ENCODE assay signal across 1 cellular context in the genomic region with DNA sequence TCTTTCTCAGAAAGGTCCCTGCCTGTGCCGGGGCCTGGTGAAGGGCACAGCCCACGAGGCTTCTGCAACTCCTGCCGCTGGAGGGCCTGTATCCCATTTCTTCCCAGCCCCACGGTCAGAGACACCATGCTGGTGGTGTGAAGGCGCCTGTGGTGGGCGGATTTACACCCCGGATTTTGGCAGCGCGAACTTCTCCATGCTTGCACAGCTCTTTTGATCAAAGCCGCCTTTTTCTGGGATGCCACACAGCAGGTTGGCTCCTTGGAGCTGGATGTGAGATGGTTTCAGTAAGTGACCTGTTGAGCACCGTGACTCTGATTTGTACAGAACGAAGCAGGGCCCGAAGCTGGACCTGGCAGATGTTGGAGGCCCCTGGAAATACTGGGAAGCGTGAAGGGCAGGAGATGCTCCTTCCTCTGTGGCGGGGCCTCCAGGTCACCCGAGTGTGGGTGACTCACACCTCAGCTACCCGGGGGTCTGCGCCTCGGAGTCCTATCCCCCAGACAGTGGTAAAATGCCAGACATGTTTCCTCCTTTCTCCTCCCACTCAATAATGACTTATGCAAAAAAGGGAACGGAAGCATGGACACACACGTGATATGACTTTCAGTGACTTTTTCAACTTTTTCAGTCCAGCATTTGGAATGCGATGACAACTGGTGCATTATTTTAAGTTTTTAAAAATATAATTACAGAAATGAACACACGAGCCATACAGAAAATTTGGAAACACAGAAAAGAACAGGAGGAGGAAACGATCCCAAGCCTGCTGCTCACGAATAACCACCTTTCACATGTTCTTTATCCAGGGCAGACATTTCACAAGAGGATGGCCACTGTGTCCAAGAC.
TF ChIP-seq lines count a peak whose summit lies in the region.

No MANE protein-coding gene starts in this region.

TF ChIP-seq in HepG2, 621 proteins besides CTCF, POLR2A, EP300 and RAD21 (continued from another document):
- TF ChIP-seq, protein P1, sequence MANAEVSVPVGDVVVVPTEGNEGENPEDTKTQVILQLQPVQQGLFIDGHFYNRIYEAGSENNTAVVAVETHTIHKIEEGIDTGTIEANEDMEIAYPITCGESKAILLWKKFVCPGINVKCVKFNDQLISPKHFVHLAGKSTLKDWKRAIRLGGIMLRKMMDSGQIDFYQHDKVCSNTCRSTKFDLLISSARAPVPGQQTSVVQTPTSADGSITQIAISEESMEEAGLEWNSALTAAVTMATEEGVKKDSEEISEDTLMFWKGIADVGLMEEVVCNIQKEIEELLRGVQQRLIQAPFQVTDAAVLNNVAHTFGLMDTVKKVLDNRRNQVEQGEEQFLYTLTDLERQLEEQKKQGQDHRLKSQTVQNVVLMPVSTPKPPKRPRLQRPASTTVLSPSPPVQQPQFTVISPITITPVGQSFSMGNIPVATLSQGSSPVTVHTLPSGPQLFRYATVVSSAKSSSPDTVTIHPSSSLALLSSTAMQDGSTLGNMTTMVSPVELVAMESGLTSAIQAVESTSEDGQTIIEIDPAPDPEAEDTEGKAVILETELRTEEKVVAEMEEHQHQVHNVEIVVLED (CRISPR knock-in tag; IDR thresholded peaks at IDR 0.05; ENCODE audit: borderline replicate concordance): no peak
- TF ChIP-seq MAF1 (CRISPR knock-in tag; IDR thresholded peaks at IDR 0.05; ENCODE audit: borderline replicate concordance) (no peak), PRPF4 (IDR thresholded peaks at IDR 0.05; ENCODE audit: low read depth, low read length, poor library complexity, severe bottlenecking) (no peak), ZNF460 (CRISPR knock-in tag; IDR thresholded peaks at IDR 0.05; ENCODE audit: borderline replicate concordance) (no peak), SMAD1 (CRISPR knock-in tag; IDR thresholded peaks at IDR 0.05; ENCODE audit: borderline replicate concordance, low read depth) (no peak), FOXC1 (CRISPR knock-in tag; IDR thresholded peaks at IDR 0.05; ENCODE audit: borderline replicate concordance) (no peak), ZNF605 (CRISPR knock-in tag; IDR thresholded peaks at IDR 0.05) (no peak), SRSF1 (optimal IDR thresholded peaks at IDR 0.05; ENCODE audit: low read depth, low read length) (no peak), CBFB (CRISPR knock-in tag; IDR thresholded peaks at IDR 0.05) (no peak), MTA1 (CRISPR knock-in tag; IDR thresholded peaks at IDR 0.05; ENCODE audit: borderline replicate concordance) (no peak), ZMYM4 (CRISPR knock-in tag; IDR thresholded peaks at IDR 0.05) (no peak), THYN1 (CRISPR knock-in tag; IDR thresholded peaks at IDR 0.05; ENCODE audit: borderline replicate concordance, low read depth) (no peak)
- TF ChIP-seq, protein P2, sequence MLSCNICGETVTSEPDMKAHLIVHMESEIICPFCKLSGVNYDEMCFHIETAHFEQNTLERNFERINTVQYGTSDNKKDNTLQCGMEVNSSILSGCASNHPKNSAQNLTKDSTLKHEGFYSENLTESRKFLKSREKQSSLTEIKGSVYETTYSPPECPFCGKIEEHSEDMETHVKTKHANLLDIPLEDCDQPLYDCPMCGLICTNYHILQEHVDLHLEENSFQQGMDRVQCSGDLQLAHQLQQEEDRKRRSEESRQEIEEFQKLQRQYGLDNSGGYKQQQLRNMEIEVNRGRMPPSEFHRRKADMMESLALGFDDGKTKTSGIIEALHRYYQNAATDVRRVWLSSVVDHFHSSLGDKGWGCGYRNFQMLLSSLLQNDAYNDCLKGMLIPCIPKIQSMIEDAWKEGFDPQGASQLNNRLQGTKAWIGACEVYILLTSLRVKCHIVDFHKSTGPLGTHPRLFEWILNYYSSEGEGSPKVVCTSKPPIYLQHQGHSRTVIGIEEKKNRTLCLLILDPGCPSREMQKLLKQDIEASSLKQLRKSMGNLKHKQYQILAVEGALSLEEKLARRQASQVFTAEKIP (CRISPR knock-in tag; IDR thresholded peaks at IDR 0.05; ENCODE audit: borderline replicate concordance): no peak
- TF ChIP-seq, protein P3, sequence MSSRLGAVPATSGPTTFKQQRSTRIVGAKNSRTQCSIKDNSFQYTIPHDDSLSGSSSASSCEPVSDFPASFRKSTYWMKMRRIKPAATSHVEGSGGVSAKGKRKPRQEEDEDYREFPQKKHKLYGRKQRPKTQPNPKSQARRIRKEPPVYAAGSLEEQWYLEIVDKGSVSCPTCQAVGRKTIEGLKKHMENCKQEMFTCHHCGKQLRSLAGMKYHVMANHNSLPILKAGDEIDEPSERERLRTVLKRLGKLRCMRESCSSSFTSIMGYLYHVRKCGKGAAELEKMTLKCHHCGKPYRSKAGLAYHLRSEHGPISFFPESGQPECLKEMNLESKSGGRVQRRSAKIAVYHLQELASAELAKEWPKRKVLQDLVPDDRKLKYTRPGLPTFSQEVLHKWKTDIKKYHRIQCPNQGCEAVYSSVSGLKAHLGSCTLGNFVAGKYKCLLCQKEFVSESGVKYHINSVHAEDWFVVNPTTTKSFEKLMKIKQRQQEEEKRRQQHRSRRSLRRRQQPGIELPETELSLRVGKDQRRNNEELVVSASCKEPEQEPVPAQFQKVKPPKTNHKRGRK (CRISPR knock-in tag; IDR thresholded peaks at IDR 0.05): no peak
- TF ChIP-seq, protein P4, sequence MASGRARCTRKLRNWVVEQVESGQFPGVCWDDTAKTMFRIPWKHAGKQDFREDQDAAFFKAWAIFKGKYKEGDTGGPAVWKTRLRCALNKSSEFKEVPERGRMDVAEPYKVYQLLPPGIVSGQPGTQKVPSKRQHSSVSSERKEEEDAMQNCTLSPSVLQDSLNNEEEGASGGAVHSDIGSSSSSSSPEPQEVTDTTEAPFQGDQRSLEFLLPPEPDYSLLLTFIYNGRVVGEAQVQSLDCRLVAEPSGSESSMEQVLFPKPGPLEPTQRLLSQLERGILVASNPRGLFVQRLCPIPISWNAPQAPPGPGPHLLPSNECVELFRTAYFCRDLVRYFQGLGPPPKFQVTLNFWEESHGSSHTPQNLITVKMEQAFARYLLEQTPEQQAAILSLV (CRISPR knock-in tag; IDR thresholded peaks at IDR 0.05; ENCODE audit: borderline replicate concordance): no peak
- TF ChIP-seq, protein P5, sequence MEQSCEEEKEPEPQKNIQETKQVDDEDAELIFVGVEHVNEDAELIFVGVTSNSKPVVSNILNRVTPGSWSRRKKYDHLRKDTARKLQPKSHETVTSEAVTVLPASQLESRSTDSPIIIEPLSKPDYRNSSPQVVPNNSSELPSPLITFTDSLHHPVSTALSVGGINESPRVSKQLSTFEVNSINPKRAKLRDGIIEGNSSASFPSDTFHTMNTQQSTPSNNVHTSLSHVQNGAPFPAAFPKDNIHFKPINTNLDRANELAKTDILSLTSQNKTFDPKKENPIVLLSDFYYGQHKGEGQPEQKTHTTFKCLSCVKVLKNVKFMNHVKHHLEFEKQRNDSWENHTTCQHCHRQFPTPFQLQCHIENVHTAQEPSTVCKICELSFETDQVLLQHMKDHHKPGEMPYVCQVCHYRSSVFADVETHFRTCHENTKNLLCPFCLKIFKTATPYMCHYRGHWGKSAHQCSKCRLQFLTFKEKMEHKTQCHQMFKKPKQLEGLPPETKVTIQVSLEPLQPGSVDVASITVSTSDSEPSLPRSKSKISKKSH (CRISPR knock-in tag; IDR thresholded peaks at IDR 0.05; ENCODE audit: borderline replicate concordance): no peak
